Comparison of ENCODE assay signal across 16 cellular contexts in the genomic region with DNA sequence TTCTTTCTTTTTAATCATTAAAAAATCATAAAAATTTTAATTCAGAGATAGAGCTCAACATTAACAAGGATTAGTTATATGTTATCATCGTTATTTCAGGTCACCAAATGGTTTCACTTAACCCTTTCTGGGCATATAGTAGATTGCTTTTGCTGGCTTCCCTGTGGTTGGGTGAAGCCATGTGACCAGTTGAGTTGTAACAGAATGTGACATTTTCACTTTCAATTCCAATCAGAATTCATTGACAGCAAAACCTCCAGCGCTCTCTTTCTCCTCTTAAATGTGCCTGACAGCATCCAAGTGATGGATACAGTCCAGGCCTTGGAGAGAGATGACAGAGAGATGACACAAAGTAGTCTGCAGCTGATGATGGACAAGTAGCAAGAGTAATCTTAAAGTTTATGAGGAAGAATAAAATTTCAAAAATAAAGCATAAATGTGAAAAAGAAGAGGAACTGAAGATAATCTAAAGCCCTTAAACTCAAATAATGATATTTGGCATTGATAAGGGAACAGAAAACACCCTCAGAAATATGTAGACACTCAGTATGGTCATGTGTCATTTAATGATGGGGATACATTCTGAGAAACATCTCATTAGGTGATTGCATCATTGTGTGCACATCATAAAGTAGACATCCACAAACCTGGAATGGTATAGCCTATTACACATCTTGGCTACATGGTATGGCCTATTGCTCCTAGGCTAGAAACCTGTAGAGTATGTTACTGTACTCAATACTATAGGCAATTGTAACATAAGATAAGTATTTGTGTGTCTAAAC.
A peak's percentile ranks its signal among the peaks of the same experiment; 100 is the strongest.
DNase-seq lines count a peak whose midpoint lies in the region; ATAC-seq lines count a peak whose summit lies in the region.
"Had no signal": no experiment of that assay in that cellular context is flagged by ENCODE, and none has a peak within 500 bp of the region (broad histone marks: within the 10 kb centered on the region; RNA-seq: fewer than 3 reads in every experiment).

No MANE protein-coding gene starts in this region.

- peak; percentile 71 for ATAC-seq in GM18499 (IDR thresholded peaks at IDR 0.05; ENCODE audit: insufficient read depth, unreplicated experiment)
- peak; percentile 68 for ATAC-seq in GM19438 (IDR thresholded peaks at IDR 0.05; ENCODE audit: low read depth, unreplicated experiment)
- ATAC-seq in HG02798 (IDR thresholded peaks at IDR 0.05; ENCODE audit: poor library complexity, unreplicated experiment): peak; percentile 63
- ATAC-seq in HG03575 (IDR thresholded peaks at IDR 0.05; ENCODE audit: extremely low read depth, insufficient number of reproducible peaks, low FRiP score, unreplicated experiment): peak; percentile 70
- ATAC-seq in GM21423 (IDR thresholded peaks at IDR 0.05; ENCODE audit: unreplicated experiment): no peak
- ATAC-seq: activated T-helper 17 cell treated with anti-CD3 and anti-CD28 coated beads, Interleukin-2, amount 50 U/mL, for 72 hours had no signal

- DNase-seq in DMS153 treated with DMSO at 0.1 percent for 48 hours (lab: John Stamatoyannopoulos, UW; ENCODE audit: unreplicated experiment) (no peak), NCI-H187 treated with DMSO at 0.1 percent for 48 hours (lab: John Stamatoyannopoulos, UW) (no peak), hippocampal formation (lab: John Stamatoyannopoulos, UW) (no peak)
- DNase-seq: activated CD4-positive, alpha-beta T cell treated with anti-CD3 and anti-CD28 coated beads, Interleukin-2, amount 10 ng/mL, durations not matched to agents 7 days and 5 days; left ventricle myocardium inferior; naive B cell; NCI-H2081 treated with DMSO at 0.1 percent for 48 hours; NK-92 treated with Interleukin-12 subunit alpha and Interleukin-12 subunit beta, amount 100 ng/mL, for 24 hours; stimulated activated CD4-positive, alpha-beta T cell treated with anti-CD3 and anti-CD28 coated beads, Interleukin-15, amount 100 ng/mL, for 24 hours; T-helper 9 cell had no signal
